ENCODE assay signal across 2 cellular contexts in genomic region chr1:160806784-160807183, GRCh38.
A peak's percentile ranks its signal among the peaks of the same experiment; 100 is the strongest.
TF ChIP-seq lines count a peak whose summit lies in the region.

No MANE protein-coding gene starts in this region.

TF ChIP-seq in HEK293, 187 proteins besides CTCF, POLR2A, EP300 and RAD21:
- TF ChIP-seq KLF17 (tag by site-specific recombination; IDR thresholded peaks at IDR 0.05) = no peak
- no peak for TF ChIP-seq MEIS1 (CRISPR knock-in tag; IDR thresholded peaks at IDR 0.05; ENCODE audit: borderline replicate concordance)
- TF ChIP-seq ZNF639 (tag by site-specific recombination; IDR thresholded peaks at IDR 0.05) = no peak
- TF ChIP-seq HIC1 (tag by site-specific recombination; IDR thresholded peaks at IDR 0.05) = no peak
- TF ChIP-seq ZSCAN5A (tag by site-specific recombination; IDR thresholded peaks at IDR 0.05) = no peak
- TF ChIP-seq SETDB1 (IDR thresholded peaks at IDR 0.05; ENCODE audit: insufficient read length, low read length) = peak; percentile 82
- TF ChIP-seq ZNF777 (tag by site-specific recombination; IDR thresholded peaks at IDR 0.05; ENCODE audit: borderline replicate concordance) = no peak
- TF ChIP-seq KLF8 (tag by site-specific recombination; IDR thresholded peaks at IDR 0.05) = peak; percentile 25; the same call in 1 of the 2 replicates
- no peak for TF ChIP-seq ZNF155 (tag by site-specific recombination; IDR thresholded peaks at IDR 0.05)

TF ChIP-seq in GM12878, 131 proteins besides CTCF, POLR2A, EP300 and RAD21:
- TF ChIP-seq KLF5 (IDR thresholded peaks at IDR 0.05; ENCODE audit: partially characterized antibody) (peak; percentile 25), ATF7 (IDR thresholded peaks at IDR 0.05; ENCODE audit: low read depth) (0 out of 2 replicates have a peak, but pooled peaks have one; percentile 10), ZZZ3 (IDR thresholded peaks at IDR 0.05; ENCODE audit: control insufficient read depth, insufficient read length, low read depth) (no peak), TCF3 (IDR thresholded peaks at IDR 0.05; ENCODE audit: borderline replicate concordance, insufficient read depth, low read depth, low read length) (no peak), RBBP5 (conservative IDR thresholded peaks at IDR 0.05) (no peak), IKZF1 (conservative IDR thresholded peaks at IDR 0.05) (no peak), TCF12 (IDR thresholded peaks at IDR 0.05; ENCODE audit: low read depth, low read length) (no peak), PRDM15 (CRISPR knock-in tag; IDR thresholded peaks at IDR 0.05) (no peak), BCLAF1 (IDR thresholded peaks at IDR 0.05) (no peak), SP1 (IDR thresholded peaks at IDR 0.05; ENCODE audit: low read depth, low read length) (no peak), BRCA1 (IDR thresholded peaks at IDR 0.05; ENCODE audit: low read depth, low read length) (no peak), KAT2A (conservative IDR thresholded peaks at IDR 0.05; ENCODE audit: control insufficient read depth, low read depth, low read length) (no peak), CBFB (IDR thresholded peaks at IDR 0.05; ENCODE audit: low read depth) (no peak), GABPA (IDR thresholded peaks at IDR 0.05; ENCODE audit: low read depth) (no peak), MYB (IDR thresholded peaks at IDR 0.05; ENCODE audit: borderline replicate concordance, low read depth, low read length) (no peak), TBL1XR1 (IDR thresholded peaks at IDR 0.05; ENCODE audit: low read depth, low read length) (no peak), BMI1 (IDR thresholded peaks at IDR 0.05; ENCODE audit: borderline replicate concordance) (no peak), NBN (IDR thresholded peaks at IDR 0.05) (no peak), CBX5 (IDR thresholded peaks at IDR 0.05; ENCODE audit: low read depth) (peak; percentile 84; the same call in 1 of the 2 replicates), ATF3 (IDR thresholded peaks at IDR 0.05; ENCODE audit: borderline replicate concordance, extremely low read depth, low read depth, low read length) (no peak), ASH2L (IDR thresholded peaks at IDR 0.05; ENCODE audit: borderline replicate concordance, low read depth) (no peak)
- TF ChIP-seq, protein P1, sequence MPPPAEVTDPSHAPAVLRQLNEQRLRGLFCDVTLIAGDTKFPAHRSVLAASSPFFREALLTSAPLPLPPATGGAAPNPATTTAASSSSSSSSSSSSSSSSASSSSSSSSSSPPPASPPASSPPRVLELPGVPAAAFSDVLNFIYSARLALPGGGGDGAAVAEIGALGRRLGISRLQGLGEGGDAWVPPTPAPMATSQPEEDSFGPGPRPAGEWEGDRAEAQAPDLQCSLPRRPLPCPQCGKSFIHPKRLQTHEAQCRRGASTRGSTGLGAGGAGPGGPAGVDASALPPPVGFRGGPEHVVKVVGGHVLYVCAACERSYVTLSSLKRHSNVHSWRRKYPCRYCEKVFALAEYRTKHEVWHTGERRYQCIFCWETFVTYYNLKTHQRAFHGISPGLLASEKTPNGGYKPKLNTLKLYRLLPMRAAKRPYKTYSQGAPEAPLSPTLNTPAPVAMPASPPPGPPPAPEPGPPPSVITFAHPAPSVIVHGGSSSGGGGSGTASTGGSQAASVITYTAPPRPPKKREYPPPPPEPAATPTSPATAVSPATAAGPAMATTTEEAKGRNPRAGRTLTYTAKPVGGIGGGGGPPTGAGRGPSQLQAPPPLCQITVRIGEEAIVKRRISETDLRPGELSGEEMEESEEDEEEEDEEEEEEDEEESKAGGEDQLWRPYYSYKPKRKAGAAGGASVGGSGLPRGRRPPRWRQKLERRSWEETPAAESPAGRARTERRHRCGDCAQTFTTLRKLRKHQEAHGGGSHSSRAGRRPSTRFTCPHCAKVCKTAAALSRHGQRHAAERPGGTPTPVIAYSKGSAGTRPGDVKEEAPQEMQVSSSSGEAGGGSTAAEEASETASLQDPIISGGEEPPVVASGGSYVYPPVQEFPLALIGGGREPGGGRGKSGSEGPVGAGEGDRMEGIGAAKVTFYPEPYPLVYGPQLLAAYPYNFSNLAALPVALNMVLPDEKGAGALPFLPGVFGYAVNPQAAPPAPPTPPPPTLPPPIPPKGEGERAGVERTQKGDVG (CRISPR knock-in tag; IDR thresholded peaks at IDR 0.05) = no peak
- TF ChIP-seq, protein P2, sequence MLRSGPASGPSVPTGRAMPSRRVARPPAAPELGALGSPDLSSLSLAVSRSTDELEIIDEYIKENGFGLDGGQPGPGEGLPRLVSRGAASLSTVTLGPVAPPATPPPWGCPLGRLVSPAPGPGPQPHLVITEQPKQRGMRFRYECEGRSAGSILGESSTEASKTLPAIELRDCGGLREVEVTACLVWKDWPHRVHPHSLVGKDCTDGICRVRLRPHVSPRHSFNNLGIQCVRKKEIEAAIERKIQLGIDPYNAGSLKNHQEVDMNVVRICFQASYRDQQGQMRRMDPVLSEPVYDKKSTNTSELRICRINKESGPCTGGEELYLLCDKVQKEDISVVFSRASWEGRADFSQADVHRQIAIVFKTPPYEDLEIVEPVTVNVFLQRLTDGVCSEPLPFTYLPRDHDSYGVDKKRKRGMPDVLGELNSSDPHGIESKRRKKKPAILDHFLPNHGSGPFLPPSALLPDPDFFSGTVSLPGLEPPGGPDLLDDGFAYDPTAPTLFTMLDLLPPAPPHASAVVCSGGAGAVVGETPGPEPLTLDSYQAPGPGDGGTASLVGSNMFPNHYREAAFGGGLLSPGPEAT (IDR thresholded peaks at IDR 0.05; ENCODE audit: low read depth) = peak; percentile 62
- TF ChIP-seq, protein P3, sequence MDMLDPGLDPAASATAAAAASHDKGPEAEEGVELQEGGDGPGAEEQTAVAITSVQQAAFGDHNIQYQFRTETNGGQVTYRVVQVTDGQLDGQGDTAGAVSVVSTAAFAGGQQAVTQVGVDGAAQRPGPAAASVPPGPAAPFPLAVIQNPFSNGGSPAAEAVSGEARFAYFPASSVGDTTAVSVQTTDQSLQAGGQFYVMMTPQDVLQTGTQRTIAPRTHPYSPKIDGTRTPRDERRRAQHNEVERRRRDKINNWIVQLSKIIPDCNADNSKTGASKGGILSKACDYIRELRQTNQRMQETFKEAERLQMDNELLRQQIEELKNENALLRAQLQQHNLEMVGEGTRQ (IDR thresholded peaks at IDR 0.05; ENCODE audit: borderline replicate concordance, low read depth, low read length) = no peak
